Comparison of ENCODE assay signal across 18 cellular contexts in genomic region chr6:149111556-149112115, GRCh38.
DNase-seq lines count a peak whose midpoint lies in the region; ATAC-seq, FAIRE-seq and TF ChIP-seq lines count a peak whose summit lies in the region.
"Had no signal": no experiment of that assay in that cellular context is flagged by ENCODE, and none has a peak within 500 bp of the region (broad histone marks: within the 10 kb centered on the region; RNA-seq: fewer than 3 reads in every experiment).

No MANE protein-coding gene starts in this region.

- H3K9me3 ChIP-seq in right atrium auricular region = no peaks in the 10 kb centered on the region
- H3K9me3 ChIP-seq in T-helper 17 cell (ENCODE audit: control insufficient read depth, low read length, poor library complexity, severe bottlenecking) = no peaks in the 10 kb centered on the region
- H3K9me3 ChIP-seq: suprapubic skin had no signal

- peaks cover 3% of the 10 kb centered on the region for H3K36me3 Mint-ChIP-seq in activated CD8-positive, alpha-beta T cell treated with anti-CD3 and anti-CD28 coated beads for 36 hours (ENCODE audit: low read depth)
- H3K36me3 Mint-ChIP-seq in T-helper 17 cell (ENCODE audit: low read depth) = peaks cover 7% of the 10 kb centered on the region

- H3K4me1 Mint-ChIP-seq in activated CD8-positive, alpha-beta T cell treated with anti-CD3 and anti-CD28 coated beads for 36 hours (ENCODE audit: low read depth) = peaks cover 43% of the 10 kb centered on the region
- H3K4me1 Mint-ChIP-seq in T-helper 17 cell = peaks cover 19% of the 10 kb centered on the region
- H3K4me1 Mint-ChIP-seq: H9 had no signal

- no peak overlapping the region for H3K27ac ChIP-seq in right atrium auricular region
- H3K27ac ChIP-seq: C4-2B, coronary artery, SJSA1, suprapubic skin had no signal

- no peak overlapping the region for H3K4me3 ChIP-seq in right atrium auricular region
- H3K4me3 ChIP-seq: coronary artery, SJSA1, suprapubic skin had no signal

- no peaks in the 10 kb centered on the region for H3K36me3 ChIP-seq in right atrium auricular region
- H3K36me3 ChIP-seq: SJSA1, suprapubic skin had no signal

- no peaks in the 10 kb centered on the region for H3K27me3 ChIP-seq in right atrium auricular region
- H3K27me3 ChIP-seq: SJSA1, suprapubic skin had no signal

- H3K27me3 Mint-ChIP-seq in activated CD8-positive, alpha-beta T cell treated with anti-CD3 and anti-CD28 coated beads for 36 hours = no peaks in the 10 kb centered on the region
- H3K27me3 Mint-ChIP-seq in T-helper 17 cell = no peaks in the 10 kb centered on the region

- POLR2A ChIA-PET in activated CD8-positive, alpha-beta T cell treated with anti-CD3 and anti-CD28 coated beads for 36 hours (lab: Charles Lee) = no interaction called here

- ATAC-seq in GM19351 (IDR thresholded peaks at IDR 0.05; ENCODE audit: unreplicated experiment) (peak; percentile 39), HG03175 (IDR thresholded peaks at IDR 0.05; ENCODE audit: unreplicated experiment) (peak; percentile 72), T-helper 17 cell (no peak)
- ATAC-seq in activated CD8-positive, alpha-beta T cell treated with anti-CD3 and anti-CD28 coated beads for 36 hours = no peak

- TF ChIP-seq POLR2A in GM12892 (IDR thresholded peaks at IDR 0.05; ENCODE audit: low read depth, low read length) = no peak

- DNase-seq in GM12892 (ENCODE audit: insufficient read length) (no peak), right atrium auricular region (ENCODE audit: low spot score) (no peak), NCI-H2227 (lab: John Stamatoyannopoulos, UW; ENCODE audit: unreplicated experiment) (no peak), T-helper 17 cell (no peak), T-helper 9 cell (no peak)
- no peak for DNase-seq in activated CD8-positive, alpha-beta T cell treated with anti-CD3 and anti-CD28 coated beads for 36 hours
- DNase-seq: activated CD4-positive, CD25-positive, alpha-beta regulatory T cell; activated T-cell treated with anti-CD3 and anti-CD28 coated beads, Interleukin-2, amount 50 U/mL, for 48 hours; aorta; H9; hypothalamus; NCI-H526 treated with DMSO at 0.1 percent for 48 hours had no signal

- CTCF ChIA-PET in activated CD8-positive, alpha-beta T cell treated with anti-CD3 and anti-CD28 coated beads for 36 hours (lab: Charles Lee) = interaction anchor here (0.9 to 1.7 kb wide), 5 partner anchors 12 to 320 kb away, joined by 3 to 6 read pairs (median 5); no protein-coding TSS in a partner anchor

- no peak for TF ChIP-seq CTCF in activated CD8-positive, alpha-beta T cell treated with anti-CD3 and anti-CD28 coated beads for 36 hours (IDR thresholded peaks at IDR 0.05)
- no peak for TF ChIP-seq CTCF in right atrium auricular region (IDR thresholded peaks at IDR 0.05)

- no peak overlapping the region for H3K4me3 Mint-ChIP-seq in activated CD8-positive, alpha-beta T cell treated with anti-CD3 and anti-CD28 coated beads for 36 hours
- no peak overlapping the region for H3K4me3 Mint-ChIP-seq in T-helper 17 cell
- H3K4me3 Mint-ChIP-seq: H9 had no signal

- intact Hi-C loops in activated CD8-positive, alpha-beta T cell treated with anti-CD3 and anti-CD28 coated beads for 36 hours (cut with micrococcal nuclease) = no loop called here

- FAIRE-seq in GM12892 (lab: Jason Lieb, UNC) = peak; percentile 50

- H3K27ac Mint-ChIP-seq in activated CD8-positive, alpha-beta T cell treated with anti-CD3 and anti-CD28 coated beads for 36 hours = peak overlapping the region; percentile 36
- H3K27ac Mint-ChIP-seq in T-helper 17 cell = no peak overlapping the region
- H3K27ac Mint-ChIP-seq: H9 had no signal

- no peaks in the 10 kb centered on the region for H3K4me1 ChIP-seq in right atrium auricular region
- H3K4me1 ChIP-seq: SJSA1, suprapubic skin had no signal

- no peaks in the 10 kb centered on the region for H3K9me3 Mint-ChIP-seq in activated CD8-positive, alpha-beta T cell treated with anti-CD3 and anti-CD28 coated beads for 36 hours

Comparison
In these comparisons a context has a peak if more than half of its experiments do, and no peak if none do; other contexts are left out.
1. ATAC-seq: peak in GM19351 (single experiment) and HG03175 (single experiment); none in activated CD8-positive, alpha-beta T cell treated with anti-CD3 and anti-CD28 coated beads for 36 hours (single experiment) and T-helper 17 cell (single experiment).